8 cellular contexts compared by ENCODE assay signal in the genomic region with DNA sequence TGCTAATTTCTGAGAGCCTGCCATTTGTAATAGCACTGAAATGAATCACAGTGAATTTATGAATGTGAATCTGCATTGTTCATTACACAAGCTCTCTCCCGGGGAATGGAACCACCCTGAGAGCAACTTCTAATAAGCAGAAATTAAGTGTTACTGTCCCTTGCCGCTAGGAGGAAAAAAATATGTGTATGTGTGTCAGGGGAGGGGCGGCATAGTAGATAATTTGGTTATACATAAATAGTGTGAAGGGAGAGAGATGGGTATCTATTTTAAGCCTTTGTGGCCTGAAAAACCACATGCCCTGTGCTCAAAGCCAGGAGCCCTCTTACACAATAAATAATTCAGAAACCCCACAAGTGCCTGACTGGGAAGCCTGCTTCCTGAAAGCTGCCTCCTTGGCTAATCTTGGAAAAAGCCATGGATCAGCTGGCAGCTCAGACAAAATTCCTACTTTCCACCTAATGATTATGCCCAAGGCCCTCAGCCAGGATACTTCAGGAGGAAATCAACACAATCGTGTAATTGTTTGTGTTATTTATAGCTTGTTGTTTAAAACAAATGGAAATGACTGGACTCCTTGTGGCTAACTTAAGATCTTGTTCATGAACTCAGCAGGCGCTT.
A peak's percentile ranks its signal among the peaks of the same experiment; 100 is the strongest.
DNase-seq lines count a peak whose midpoint lies in the region; ATAC-seq and TF ChIP-seq lines count a peak whose summit lies in the region.

No MANE protein-coding gene starts in this region.

- ATAC-seq in HG02885 (IDR thresholded peaks at IDR 0.05; ENCODE audit: poor library complexity, unreplicated experiment): peak; percentile 45
- ATAC-seq in SK-N-SH treated with all-trans-retinoic acid at 6 μM for 48 hours: peak; percentile 67
- ATAC-seq in GM21515 (IDR thresholded peaks at IDR 0.05; ENCODE audit: unreplicated experiment): no peak
- ATAC-seq in HG03571 (IDR thresholded peaks at IDR 0.05; ENCODE audit: unreplicated experiment): no peak

- no peak for TF ChIP-seq POLR2A in erythroblast (IDR thresholded peaks at IDR 0.05; ENCODE audit: low read length)

- peak; percentile 93 for DNase-seq in EH (ENCODE audit: low read depth)
- peak; percentile 78 for DNase-seq in kidney tubule cell (ENCODE audit: low spot score)
- no peak for DNase-seq in stimulated activated CD4-positive, alpha-beta T cell treated with anti-CD3 and anti-CD28 coated beads, Interleukin-2, amount 100 ng/mL, for 48 hours
- DNase-seq in erythroblast (lab: John Stamatoyannopoulos, UW): no peak

TF ChIP-seq in SK-N-SH treated with all-trans-retinoic acid at 6 μM for 48 hours, 23 proteins besides CTCF, POLR2A, EP300 and RAD21:
- TF ChIP-seq ISL1 (CRISPR knock-in tag; IDR thresholded peaks at IDR 0.05): peak; percentile 55
- 0 out of 2 replicates have a peak, but pooled peaks have one; percentile 42 for TF ChIP-seq ZC3H10 (CRISPR knock-in tag; IDR thresholded peaks at IDR 0.05)
- TF ChIP-seq, protein P1, sequence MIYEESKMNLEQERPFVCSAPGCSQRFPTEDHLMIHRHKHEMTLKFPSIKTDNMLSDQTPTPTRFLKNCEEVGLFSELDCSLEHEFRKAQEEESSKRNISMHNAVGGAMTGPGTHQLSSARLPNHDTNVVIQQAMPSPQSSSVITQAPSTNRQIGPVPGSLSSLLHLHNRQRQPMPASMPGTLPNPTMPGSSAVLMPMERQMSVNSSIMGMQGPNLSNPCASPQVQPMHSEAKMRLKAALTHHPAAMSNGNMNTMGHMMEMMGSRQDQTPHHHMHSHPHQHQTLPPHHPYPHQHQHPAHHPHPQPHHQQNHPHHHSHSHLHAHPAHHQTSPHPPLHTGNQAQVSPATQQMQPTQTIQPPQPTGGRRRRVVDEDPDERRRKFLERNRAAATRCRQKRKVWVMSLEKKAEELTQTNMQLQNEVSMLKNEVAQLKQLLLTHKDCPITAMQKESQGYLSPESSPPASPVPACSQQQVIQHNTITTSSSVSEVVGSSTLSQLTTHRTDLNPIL (CRISPR knock-in tag; IDR thresholded peaks at IDR 0.05; ENCODE audit: low read depth): no peak
- TF ChIP-seq PATZ1 (CRISPR knock-in tag; IDR thresholded peaks at IDR 0.05; ENCODE audit: borderline replicate concordance): 0 out of 2 replicates have a peak, but pooled peaks have one; percentile 9
- TF ChIP-seq OSR1 (CRISPR knock-in tag; IDR thresholded peaks at IDR 0.05): peak; percentile 96; the same call in 1 of the 2 replicates
- TF ChIP-seq ZNF70 (CRISPR knock-in tag; IDR thresholded peaks at IDR 0.05): no peak
- TF ChIP-seq, protein P2, sequence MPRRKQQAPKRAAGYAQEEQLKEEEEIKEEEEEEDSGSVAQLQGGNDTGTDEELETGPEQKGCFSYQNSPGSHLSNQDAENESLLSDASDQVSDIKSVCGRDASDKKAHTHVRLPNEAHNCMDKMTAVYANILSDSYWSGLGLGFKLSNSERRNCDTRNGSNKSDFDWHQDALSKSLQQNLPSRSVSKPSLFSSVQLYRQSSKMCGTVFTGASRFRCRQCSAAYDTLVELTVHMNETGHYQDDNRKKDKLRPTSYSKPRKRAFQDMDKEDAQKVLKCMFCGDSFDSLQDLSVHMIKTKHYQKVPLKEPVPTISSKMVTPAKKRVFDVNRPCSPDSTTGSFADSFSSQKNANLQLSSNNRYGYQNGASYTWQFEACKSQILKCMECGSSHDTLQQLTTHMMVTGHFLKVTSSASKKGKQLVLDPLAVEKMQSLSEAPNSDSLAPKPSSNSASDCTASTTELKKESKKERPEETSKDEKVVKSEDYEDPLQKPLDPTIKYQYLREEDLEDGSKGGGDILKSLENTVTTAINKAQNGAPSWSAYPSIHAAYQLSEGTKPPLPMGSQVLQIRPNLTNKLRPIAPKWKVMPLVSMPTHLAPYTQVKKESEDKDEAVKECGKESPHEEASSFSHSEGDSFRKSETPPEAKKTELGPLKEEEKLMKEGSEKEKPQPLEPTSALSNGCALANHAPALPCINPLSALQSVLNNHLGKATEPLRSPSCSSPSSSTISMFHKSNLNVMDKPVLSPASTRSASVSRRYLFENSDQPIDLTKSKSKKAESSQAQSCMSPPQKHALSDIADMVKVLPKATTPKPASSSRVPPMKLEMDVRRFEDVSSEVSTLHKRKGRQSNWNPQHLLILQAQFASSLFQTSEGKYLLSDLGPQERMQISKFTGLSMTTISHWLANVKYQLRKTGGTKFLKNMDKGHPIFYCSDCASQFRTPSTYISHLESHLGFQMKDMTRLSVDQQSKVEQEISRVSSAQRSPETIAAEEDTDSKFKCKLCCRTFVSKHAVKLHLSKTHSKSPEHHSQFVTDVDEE (CRISPR knock-in tag; IDR thresholded peaks at IDR 0.05): no peak
- no peak for TF ChIP-seq BACH2 (CRISPR knock-in tag; IDR thresholded peaks at IDR 0.05; ENCODE audit: borderline replicate concordance)
- TF ChIP-seq, protein P3, sequence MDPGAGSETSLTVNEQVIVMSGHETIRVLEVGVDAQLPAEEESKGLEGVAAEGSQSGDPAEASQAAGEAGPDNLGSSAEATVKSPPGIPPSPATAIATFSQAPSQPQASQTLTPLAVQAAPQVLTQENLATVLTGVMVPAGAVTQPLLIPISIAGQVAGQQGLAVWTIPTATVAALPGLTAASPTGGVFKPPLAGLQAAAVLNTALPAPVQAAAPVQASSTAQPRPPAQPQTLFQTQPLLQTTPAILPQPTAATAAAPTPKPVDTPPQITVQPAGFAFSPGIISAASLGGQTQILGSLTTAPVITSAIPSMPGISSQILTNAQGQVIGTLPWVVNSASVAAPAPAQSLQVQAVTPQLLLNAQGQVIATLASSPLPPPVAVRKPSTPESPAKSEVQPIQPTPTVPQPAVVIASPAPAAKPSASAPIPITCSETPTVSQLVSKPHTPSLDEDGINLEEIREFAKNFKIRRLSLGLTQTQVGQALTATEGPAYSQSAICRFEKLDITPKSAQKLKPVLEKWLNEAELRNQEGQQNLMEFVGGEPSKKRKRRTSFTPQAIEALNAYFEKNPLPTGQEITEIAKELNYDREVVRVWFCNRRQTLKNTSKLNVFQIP (CRISPR knock-in tag; IDR thresholded peaks at IDR 0.05; ENCODE audit: borderline replicate concordance, low read depth): no peak

Comparison
In these comparisons a context has a peak if more than half of its experiments do, and no peak if none do; other contexts are left out.
1. DNase-seq: peak in EH (single experiment) and kidney tubule cell (single experiment); none in stimulated activated CD4-positive, alpha-beta T cell treated with anti-CD3 and anti-CD28 coated beads, Interleukin-2, amount 100 ng/mL, for 48 hours (0 of 2) and erythroblast (0 of 2).
2. ATAC-seq: peak in HG02885 (single experiment) and SK-N-SH treated with all-trans-retinoic acid at 6 μM for 48 hours (single experiment); none in GM21515 (single experiment) and HG03571 (single experiment).